In the genomic region with DNA sequence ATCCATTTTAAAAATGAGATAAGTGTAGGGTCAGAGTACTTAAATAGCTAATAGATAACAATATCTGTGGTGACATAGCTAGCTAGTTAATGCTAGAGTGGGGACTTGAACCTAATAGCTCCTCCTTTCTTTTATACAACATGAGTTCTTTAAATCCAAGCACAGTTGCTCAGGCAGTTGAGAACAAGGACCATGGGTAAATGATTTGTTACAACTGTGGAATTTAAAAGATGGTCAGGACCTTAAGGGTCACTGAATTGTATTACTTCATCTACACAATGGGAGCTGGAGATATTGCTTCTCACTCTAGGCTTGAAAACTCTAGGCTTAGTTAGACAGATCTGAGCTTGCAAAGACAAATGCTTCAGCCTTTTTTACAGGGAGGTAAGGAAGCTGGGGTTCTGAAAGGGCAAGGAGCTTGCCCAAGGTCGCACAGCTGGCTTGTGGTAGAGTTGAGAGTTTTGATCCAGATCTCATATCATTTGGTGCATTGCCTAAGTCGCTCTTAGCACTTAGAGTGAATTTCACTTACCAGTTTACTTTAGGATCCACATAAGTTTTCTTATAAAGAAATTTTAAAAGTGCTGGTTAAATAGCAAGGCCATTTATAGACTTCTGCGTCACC, we compare ENCODE assay signal across 25 cellular contexts.
"Had no signal": no experiment of that assay in that cellular context is flagged by ENCODE, and none has a peak within 500 bp of the region (broad histone marks: within the 10 kb centered on the region; RNA-seq: fewer than 3 reads in every experiment).

No MANE protein-coding gene starts in this region.

- H3K4me1 ChIP-seq: left ventricle myocardium inferior, neural progenitor cell, parathyroid adenoma, psoas muscle, right atrium auricular region, right lobe of liver, stomach, testis, thyroid gland, transverse colon, upper lobe of right lung had no signal

- H3K27me3 ChIP-seq: neural progenitor cell, neutrophil, right atrium auricular region, right lobe of liver, stomach, testis, thyroid gland, transverse colon, upper lobe of right lung had no signal

- H3K36me3 ChIP-seq: left ventricle myocardium inferior, neutrophil, right atrium auricular region, right lobe of liver, stomach, thyroid gland, transverse colon, upper lobe of right lung had no signal

- ATAC-seq: natural killer cell; psoas muscle; right lobe of liver; stimulated activated naive B cell treated with anti-CD40 and anti-IgM and Interleukin-4, amounts not matched to agents 10 μg/mL and 1 μg/mL and 100 μg/mL, for 72 hours; stimulated activated naive CD8-positive, alpha-beta T cell treated with anti-CD3 and anti-CD28 coated beads, Interleukin-15, Interleukin-2, amounts not matched to agents 100 U/mL and 50 U/mL, for 24 hours; upper lobe of right lung had no signal

- H3K9ac ChIP-seq: neural progenitor cell, parathyroid adenoma had no signal

- H3K9me3 ChIP-seq: neutrophil, right lobe of liver, testis, thyroid gland, upper lobe of right lung had no signal

- DNase-seq: hypothalamus; islet precursor cell; left ventricle myocardium inferior; mesendoderm; naive B cell; natural killer cell; nephron progenitor cell; occipital lobe; psoas muscle; right lobe of liver; stimulated activated CD4-positive, alpha-beta T cell treated with anti-CD3 and anti-CD28 coated beads, Interleukin-1b, Interleukin-23, amount 100 ng/mL, for 48 hours; stimulated activated CD4-positive, alpha-beta T cell treated with anti-CD3 and anti-CD28 coated beads, Interleukin-4, amount 100 ng/mL, for 1 hour; stimulated activated naive B cell treated with anti-CD40 and anti-IgM and Interleukin-4, amounts not matched to agents 10 μg/mL and 1 μg/mL and 100 μg/mL, for 72 hours; stimulated activated naive CD8-positive, alpha-beta T cell treated with anti-CD3 and anti-CD28 coated beads, Interleukin-15, Interleukin-2, amounts not matched to agents 100 U/mL and 50 U/mL, for 24 hours; stomach; testis; thyroid gland; transverse colon; upper lobe of right lung had no signal

- H3K4me3 ChIP-seq: left ventricle myocardium inferior, lung, neural progenitor cell, psoas muscle, right atrium auricular region, right lobe of liver, smooth muscle cell, stomach, testis, thyroid gland, transverse colon, upper lobe of right lung had no signal
